In genomic region chr5:139705655-139706587, GRCh38 we compare ENCODE assay signal across 20 cellular contexts. TPM values are rescaled to one million over a fixed set of nuclear protein-coding genes. Genes with fewer than 3 reads are reported as not detected.
A peak's percentile ranks its signal among the peaks of the same experiment; 100 is the strongest.
DNase-seq lines count a peak whose midpoint lies in the region; ATAC-seq and TF ChIP-seq lines count a peak whose summit lies in the region.
"Had no signal": no experiment of that assay in that cellular context is flagged by ENCODE, and none has a peak within 500 bp of the region (broad histone marks: within the 10 kb centered on the region; RNA-seq: fewer than 3 reads in every experiment).

No MANE protein-coding gene starts in this region.

- H3K36me3 ChIP-seq in endodermal cell (ENCODE audit: control insufficient read depth, insufficient read depth, low read length) (no peaks in the 10 kb centered on the region), left lung (no peaks in the 10 kb centered on the region)
- H3K36me3 ChIP-seq: HAP-1, neutrophil, stomach had no signal

- H3K4me1 Mint-ChIP-seq in Calu3 (ENCODE audit: low read depth, unreplicated experiment) (peaks cover 34% of the 10 kb centered on the region), endodermal cell (peaks cover 40% of the 10 kb centered on the region)

- no peak overlapping the region for H3K9ac ChIP-seq in endodermal cell (ENCODE audit: extremely low read depth, low read length, poor library complexity, severe bottlenecking)

- ATAC-seq in HG03045 (IDR thresholded peaks at IDR 0.05; ENCODE audit: unreplicated experiment) (no peak), left lung (no peak), HG02884 (IDR thresholded peaks at IDR 0.05; ENCODE audit: unreplicated experiment) (no peak)
- ATAC-seq: esophagus mucosa, right cardiac atrium had no signal

- H3K4me3 Mint-ChIP-seq in Calu3 (ENCODE audit: low read depth, unreplicated experiment) (no peak overlapping the region), endodermal cell (no peak overlapping the region)
- H3K4me3 Mint-ChIP-seq: dendritic cell treated with granulocyte-macrophage colony-stimulating factor and Interleukin-4, amounts not matched to agents 40 ng/mL and 50 ng/mL, for 4 days; memory B cell had no signal

- H3K9me3 ChIP-seq in endodermal cell (ENCODE audit: control insufficient read depth, low read length) (no peaks in the 10 kb centered on the region), left lung (no peaks in the 10 kb centered on the region)
- H3K9me3 ChIP-seq: HAP-1, neutrophil, stomach had no signal

- BruUV-seq in Calu3 (replicated peaks; lab: Mats Ljungman, UMichigan): no TSS peak

- peaks cover 21% of the 10 kb centered on the region for H3K4me1 ChIP-seq in endodermal cell (ENCODE audit: control insufficient read depth, insufficient read depth, low read length)
- peaks cover 14 to 24% of the 10 kb centered on the region in 2 donors for H3K4me1 ChIP-seq in left lung

- H3K36me3 Mint-ChIP-seq in Calu3 (ENCODE audit: insufficient read depth, unreplicated experiment): peaks cover 9% of the 10 kb centered on the region
- no peaks in the 10 kb centered on the region for H3K36me3 Mint-ChIP-seq in endodermal cell (ENCODE audit: low read depth)
- H3K36me3 Mint-ChIP-seq: memory B cell had no signal

- CTCF ChIA-PET in Calu3 (lab: Charles Lee): interaction anchor here (0.6 to 0.7 kb wide), 3 partner anchors 9 to 120 kb away, joined by 3 to 5 read pairs (median 3); no protein-coding TSS in a partner anchor

- H3K27me3 ChIP-seq in endodermal cell (ENCODE audit: control insufficient read depth, insufficient read depth, low read length, poor library complexity, severe bottlenecking) (no peaks in the 10 kb centered on the region), left lung (peaks cover 5 to 41% of the 10 kb centered on the region in 2 donors)

- TF ChIP-seq CTCF in Calu3 (IDR thresholded peaks at IDR 0.05; ENCODE audit: unreplicated experiment) (no peak), endodermal cell (conservative IDR thresholded peaks at IDR 0.05) (no peak), left lung (IDR thresholded peaks at IDR 0.05) (no peak)

- H3K9me3 Mint-ChIP-seq in Calu3 (ENCODE audit: low read depth, unreplicated experiment): no peaks in the 10 kb centered on the region
- no peaks in the 10 kb centered on the region for H3K9me3 Mint-ChIP-seq in endodermal cell
- H3K9me3 Mint-ChIP-seq: dendritic cell treated with granulocyte-macrophage colony-stimulating factor and Interleukin-4, amounts not matched to agents 40 ng/mL and 50 ng/mL, for 4 days; memory B cell had no signal

- no peak for DNase-seq in Calu3
- peak; percentile 94 for DNase-seq in NCI-H526 (lab: John Stamatoyannopoulos, UW)
- DNase-seq in endodermal cell: peak; percentile 60
- DNase-seq in retina: peak; percentile 30
- DNase-seq in left lung: no peak
- DNase-seq in NCI-H1930 (lab: John Stamatoyannopoulos, UW): no peak
- DNase-seq: activated CD4-positive, alpha-beta T cell treated with anti-CD3 and anti-CD28 coated beads, Interleukin-2, amount 50 U/mL, for 1 hour; activated naive CD4-positive, alpha-beta T cell treated with anti-CD3 and anti-CD28 coated beads, Interleukin-2, amount 50 U/mL, for 16 hours; NCI-H1694; NCI-H345; NK-92 treated with Interleukin-12 subunit alpha and Interleukin-12 subunit beta, amount 100 ng/mL, for 24 hours; right cardiac atrium; stomach had no signal

- H3K27me3 Mint-ChIP-seq in Calu3 (ENCODE audit: unreplicated experiment) (peaks cover 5% of the 10 kb centered on the region), endodermal cell (ENCODE audit: insufficient read depth) (peaks cover 2% of the 10 kb centered on the region)

- H3K27ac Mint-ChIP-seq in Calu3 (ENCODE audit: unreplicated experiment) (peak overlapping the region; percentile 48), endodermal cell (no peak overlapping the region)
- H3K27ac Mint-ChIP-seq: dendritic cell treated with granulocyte-macrophage colony-stimulating factor and Interleukin-4, amounts not matched to agents 40 ng/mL and 50 ng/mL, for 4 days; memory B cell had no signal

- intact Hi-C loops in Calu3 (cut with micrococcal nuclease; ENCODE audit: unreplicated experiment): no loop called here
- intact Hi-C loops in left lung (cut with DNase I): no loop called here

- H3K27ac ChIP-seq in endodermal cell (ENCODE audit: low read depth, low read length): no peak overlapping the region
- H3K27ac ChIP-seq in left lung: no peak overlapping the region
- H3K27ac ChIP-seq: neutrophil, stomach had no signal

- H3K4me3 ChIP-seq in endodermal cell (ENCODE audit: low read length) (no peak overlapping the region), left lung (no peak overlapping the region)
- H3K4me3 ChIP-seq: HAP-1, stomach had no signal

- 83 to 84% methylated on average over 4 to 9 of the region's 10 CpGs for WGBS in endodermal cell (ENCODE audit: insufficient coverage in 1 of 2, insufficient read length in 1 of 2), 2 experiments

RNA-seq across cellular contexts. Expression of gene CXXC5, which starts 57.8 kb away (rescaled TPM):
- 64.1 and 69.1 TPM in 2 replicates for total RNA-seq in Calu3 (2022)
- total RNA-seq in endodermal cell: 10 to 100 TPM; 50.5 to 67.9 TPM
- 107 TPM for polyA plus RNA-seq in endodermal cell (2013, experiment 1 of 2)
- polyA plus RNA-seq in endodermal cell (2013, experiment 2 of 2): 113 TPM
- 10 to 100 TPM; 24.5 to 29.6 TPM for total RNA-seq in left lung

Comparison
In these comparisons a context has a peak if more than half of its experiments do, and no peak if none do; other contexts are left out.
1. DNase-seq: peak in NCI-H526 (2 of 2), endodermal cell (single experiment) and retina (single experiment); none in Calu3 (single experiment), left lung (0 of 2) and NCI-H1930 (0 of 2).